Comparison of ENCODE assay signal across 14 cellular contexts in the genomic region with DNA sequence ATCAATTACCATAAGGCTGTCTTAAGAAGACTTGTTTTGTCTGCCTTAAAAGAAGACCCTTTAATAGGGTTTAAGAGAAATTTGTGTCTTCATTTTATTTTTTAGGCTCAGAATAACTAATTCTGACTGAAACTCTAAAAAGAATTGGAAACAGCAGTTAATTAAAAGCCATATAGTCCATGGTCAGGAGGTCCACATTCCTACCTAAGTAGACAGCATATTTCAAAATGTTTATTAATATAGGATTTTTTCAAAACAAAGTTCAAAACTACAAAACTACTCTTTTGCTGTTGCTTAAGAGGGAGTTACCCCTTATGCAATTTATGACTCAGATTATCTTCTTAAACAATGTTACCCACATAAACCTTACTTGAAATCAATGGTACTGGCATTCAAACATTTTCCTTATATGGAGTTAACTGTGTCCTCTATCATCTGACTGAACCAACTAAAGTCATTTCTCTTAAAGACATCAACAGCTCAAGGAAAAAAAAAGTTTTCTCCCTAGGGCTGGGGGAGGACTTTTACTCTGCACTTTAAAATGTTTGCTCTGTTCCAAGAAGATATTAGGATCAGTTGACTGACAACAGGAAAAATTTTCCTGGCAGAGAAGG. TPM values are rescaled to one million over a fixed set of nuclear protein-coding genes. Genes with fewer than 3 reads are reported as not detected.
DNase-seq lines count a peak whose midpoint lies in the region; ATAC-seq, FAIRE-seq and TF ChIP-seq lines count a peak whose summit lies in the region.
"Had no signal": no experiment of that assay in that cellular context is flagged by ENCODE, and none has a peak within 500 bp of the region (broad histone marks: within the 10 kb centered on the region; RNA-seq: fewer than 3 reads in every experiment).

No MANE protein-coding gene starts in this region.

- DNase-seq in A549 (ENCODE audit: low read depth in 1 of 2, low spot score in 1 of 2) = peak in 1 of 2 experiments; percentile 55
- DNase-seq in GM23248 = peak; percentile 85
- DNase-seq in SK-N-SH = no peak
- peak; percentile 66 to 80 for DNase-seq in foreskin keratinocyte
- no peak for DNase-seq in NCI-H2107 treated with DMSO at 0.1 percent for 48 hours (lab: John Stamatoyannopoulos, UW; ENCODE audit: unreplicated experiment)
- no peak for DNase-seq in activated CD4-positive, CD25-positive, alpha-beta regulatory T cell (lab: John Stamatoyannopoulos, UW)
- DNase-seq: natural killer cell; stimulated activated CD4-positive, alpha-beta T cell treated with anti-CD3 and anti-CD28 coated beads, Interleukin-4, amount 100 ng/mL, for 4 hours; upper lobe of left lung had no signal

- no peak overlapping the region for H3K4me3 ChIP-seq in A549
- peak overlapping the region; percentile 6; the same call in 1 of the 2 replicates for H3K4me3 ChIP-seq in GM23248
- H3K4me3 ChIP-seq in SK-N-SH (ENCODE audit: low read depth in 2 of 2, low read length in 1 of 2) = no peak overlapping the region
- H3K4me3 ChIP-seq: ascending aorta, upper lobe of left lung had no signal

- H3K4me2 ChIP-seq in A549 (peak overlapping the region; percentile 31; the same call in 1 of the 3 replicates), GM23248 (ENCODE audit: unreplicated experiment) (peak overlapping the region; percentile 40), SK-N-SH (no peak overlapping the region)

- no peak for TF ChIP-seq POLR2A in A549 (IDR thresholded peaks at IDR 0.05; ENCODE audit: low read length)

- ATAC-seq in A549 = peak; percentile 53 to 71; a peak in 5 of 6 replicates
- peak; percentile 78 for ATAC-seq in foreskin keratinocyte
- ATAC-seq in HG03342 (IDR thresholded peaks at IDR 0.05; ENCODE audit: unreplicated experiment) = no peak
- no peak for ATAC-seq in GM19035 (IDR thresholded peaks at IDR 0.05; ENCODE audit: unreplicated experiment)
- ATAC-seq: natural killer cell had no signal

- H2AFZ ChIP-seq in GM23248 (peak overlapping the region; percentile 84), SK-N-SH (ENCODE audit: low read depth) (peak overlapping the region; percentile 8; the same call in 1 of the 2 replicates)

- POLR2A ChIA-PET in A549 (lab: Yijun Ruan, JAX) (no interaction called here), SK-N-SH (lab: Yijun Ruan, JAX) (no interaction called here)

- TF ChIP-seq CTCF in A549 (IDR thresholded peaks at IDR 0.05) (no peak), SK-N-SH (IDR thresholded peaks at IDR 0.05) (no peak), foreskin keratinocyte (conservative IDR thresholded peaks at IDR 0.05) (no peak)

- H3K27ac ChIP-seq in A549 (no peak overlapping the region), GM23248 (peak overlapping the region; percentile 61), SK-N-SH (ENCODE audit: low read depth in 2 of 2, low read length in 1 of 2) (peak overlapping the region in 1 of 2 experiments; percentile 62; a peak in 1 of 4 replicates), foreskin keratinocyte (no peak overlapping the region)
- H3K27ac ChIP-seq: ascending aorta, C4-2B, HL-60 had no signal

- TF ChIP-seq EP300 in A549 (IDR thresholded peaks at IDR 0.05) = no peak
- TF ChIP-seq EP300 in SK-N-SH (IDR thresholded peaks at IDR 0.05; ENCODE audit: borderline replicate concordance in 1 of 2, low read depth in 1 of 2, low read length in 1 of 2) = no peak

- H3K9ac ChIP-seq in GM23248 (peak overlapping the region; percentile 24), SK-N-SH (no peak overlapping the region)

- H3K36me3 ChIP-seq in GM23248 (ENCODE audit: low read depth) (no peaks in the 10 kb centered on the region), SK-N-SH (replicated peaks in 1 of 2; ENCODE audit: control insufficient read depth in 1 of 2, insufficient read depth in 2 of 2, low read length in 1 of 2) (peaks cover 0 to 3% of the 10 kb centered on the region in 2 experiments)
- H3K36me3 ChIP-seq: ascending aorta, upper lobe of left lung had no signal

- in situ Hi-C loops in GM23248 (cut with MboI) = no loop called here

- CTCF ChIA-PET in A549 (lab: Yijun Ruan, JAX) = interaction anchor here (0.8 kb wide), 1 partner anchor 63 kb away, joined by 3 read pairs; no protein-coding TSS in a partner anchor
- CTCF ChIA-PET in SK-N-SH (lab: Yijun Ruan, JAX) = interaction anchor here (0.6 kb wide), 1 partner anchor 426 kb away, joined by 3 read pairs; no protein-coding TSS in a partner anchor

- H3K9me2 ChIP-seq in GM23248 (ENCODE audit: insufficient read depth) (no peaks in the 10 kb centered on the region), SK-N-SH (no peaks in the 10 kb centered on the region)

- peak; percentile 72 for FAIRE-seq in A549 (lab: Jason Lieb, UNC)

- H3K9me3 ChIP-seq in A549 (no peaks in the 10 kb centered on the region), GM23248 (ENCODE audit: low read depth) (no peaks in the 10 kb centered on the region), SK-N-SH (no peaks in the 10 kb centered on the region)
- H3K9me3 ChIP-seq: ascending aorta, upper lobe of left lung had no signal

- H3K79me2 ChIP-seq in GM23248 (ENCODE audit: insufficient read depth) = no peaks in the 10 kb centered on the region
- no peaks in the 10 kb centered on the region for H3K79me2 ChIP-seq in SK-N-SH (ENCODE audit: insufficient read depth)

- peaks cover 12% of the 10 kb centered on the region; the same call in 2 of the 3 replicates for H3K4me1 ChIP-seq in A549
- H3K4me1 ChIP-seq in GM23248 (ENCODE audit: insufficient read depth) = peaks cover 23% of the 10 kb centered on the region
- peaks cover 4 to 8% of the 10 kb centered on the region in 2 experiments; a peak in 2 of 4 replicates for H3K4me1 ChIP-seq in SK-N-SH (ENCODE audit: control insufficient read depth in 1 of 2, insufficient read depth in 2 of 2, low read depth in 1 of 2, low read length in 1 of 2)
- H3K4me1 ChIP-seq in foreskin keratinocyte = peaks cover 5% of the 10 kb centered on the region
- H3K4me1 ChIP-seq: ascending aorta, upper lobe of left lung had no signal

- H3F3A ChIP-seq in GM23248 (ENCODE audit: insufficient read depth) (peaks cover 24% of the 10 kb centered on the region), SK-N-SH (replicated peaks; ENCODE audit: insufficient read depth) (peaks cover 3% of the 10 kb centered on the region)

- H4K20me1 ChIP-seq in GM23248 (ENCODE audit: insufficient read depth) = no peaks in the 10 kb centered on the region
- no peaks in the 10 kb centered on the region for H4K20me1 ChIP-seq in SK-N-SH (ENCODE audit: insufficient read depth)

- TF ChIP-seq RAD21 in A549 (conservative IDR thresholded peaks at IDR 0.05 in 1 of 2, IDR thresholded peaks at IDR 0.05 in 1 of 2) (no peak), SK-N-SH (IDR thresholded peaks at IDR 0.05; ENCODE audit: low read length) (no peak)

- H3K27me3 ChIP-seq in GM23248 (replicated peaks; ENCODE audit: insufficient read depth) (no peaks in the 10 kb centered on the region), SK-N-SH (ENCODE audit: insufficient read depth) (no peaks in the 10 kb centered on the region), foreskin keratinocyte (no peaks in the 10 kb centered on the region)
- H3K27me3 ChIP-seq: ascending aorta, upper lobe of left lung had no signal

TF ChIP-seq in A549, 52 proteins besides CTCF, POLR2A, EP300 and RAD21 (continues in another document):
- TF ChIP-seq POLR2AphosphoS2 (conservative IDR thresholded peaks at IDR 0.05; ENCODE audit: low read length) = no peak
- TF ChIP-seq PHF8 (IDR thresholded peaks at IDR 0.05; ENCODE audit: borderline replicate concordance, low read depth) = no peak
- no peak for TF ChIP-seq HDAC2 (IDR thresholded peaks at IDR 0.05)
- 0 out of 2 replicates have a peak, but pooled peaks have one; percentile 27 for TF ChIP-seq JUNB (IDR thresholded peaks at IDR 0.05)
- TF ChIP-seq CHD4 (IDR thresholded peaks at IDR 0.05; ENCODE audit: borderline replicate concordance) = no peak
- TF ChIP-seq ESRRA (IDR thresholded peaks at IDR 0.05; ENCODE audit: borderline replicate concordance, low read length) = no peak
- no peak for TF ChIP-seq HEYL (CRISPR knock-in tag; IDR thresholded peaks at IDR 0.05)
- no peak for TF ChIP-seq HOXB5 (CRISPR knock-in tag; IDR thresholded peaks at IDR 0.05)
- no peak for TF ChIP-seq FOSL2 (IDR thresholded peaks at IDR 0.05)
- TF ChIP-seq FOSL2 (CRISPR knock-in tag; IDR thresholded peaks at IDR 0.05) = 0 out of 2 replicates have a peak, but pooled peaks have one; percentile 10
- no peak for TF ChIP-seq ZNF302 (CRISPR knock-in tag; IDR thresholded peaks at IDR 0.05)
- TF ChIP-seq SREBF2 (IDR thresholded peaks at IDR 0.05) = no peak
- no peak for TF ChIP-seq CHD2 (IDR thresholded peaks at IDR 0.05; ENCODE audit: low read length, partially characterized antibody)

TF ChIP-seq in SK-N-SH, 30 proteins besides CTCF, POLR2A, EP300 and RAD21:
- no peak for TF ChIP-seq FOXJ3 (CRISPR knock-in tag; IDR thresholded peaks at IDR 0.05)
- TF ChIP-seq, protein P1, sequence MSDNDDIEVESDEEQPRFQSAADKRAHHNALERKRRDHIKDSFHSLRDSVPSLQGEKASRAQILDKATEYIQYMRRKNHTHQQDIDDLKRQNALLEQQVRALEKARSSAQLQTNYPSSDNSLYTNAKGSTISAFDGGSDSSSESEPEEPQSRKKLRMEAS (IDR thresholded peaks at IDR 0.05; ENCODE audit: low read depth) = no peak
- TF ChIP-seq, protein P2, sequence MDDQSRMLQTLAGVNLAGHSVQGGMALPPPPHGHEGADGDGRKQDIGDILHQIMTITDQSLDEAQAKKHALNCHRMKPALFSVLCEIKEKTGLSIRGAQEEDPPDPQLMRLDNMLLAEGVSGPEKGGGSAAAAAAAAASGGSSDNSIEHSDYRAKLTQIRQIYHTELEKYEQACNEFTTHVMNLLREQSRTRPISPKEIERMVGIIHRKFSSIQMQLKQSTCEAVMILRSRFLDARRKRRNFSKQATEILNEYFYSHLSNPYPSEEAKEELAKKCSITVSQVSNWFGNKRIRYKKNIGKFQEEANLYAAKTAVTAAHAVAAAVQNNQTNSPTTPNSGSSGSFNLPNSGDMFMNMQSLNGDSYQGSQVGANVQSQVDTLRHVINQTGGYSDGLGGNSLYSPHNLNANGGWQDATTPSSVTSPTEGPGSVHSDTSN (IDR thresholded peaks at IDR 0.05) = peak; percentile 38; the same call in 1 of the 2 replicates
TF ChIP-seq in SK-N-SH: peak in this region for 1.

RNA-seq across cellular contexts. Expression of gene NANOGP8, which starts 56.8 kb away (rescaled TPM):
- polyA plus RNA-seq in A549 (2011; rRNA removed) (not detected in 2 replicates), A549 (2017; fragmentation: RNase III; extraction: RNeasy Plus Mini Kit Qiagen cat#74134 plus additional on column Dnase treatment) (not detected in 3 replicates), GM23248 (2016; fragmentation: Nextera tagmentation; extraction: Ambion mirVana) (not detected in 2 replicates), SK-N-SH (2012; rRNA removed) (not detected in 2 replicates), foreskin keratinocyte (not detected in 2 replicates)
- not detected in 2 replicates for polyA plus RNA-seq in A549 (2012; cell fraction: cytosol; rRNA removed)
- not detected in 2 replicates for polyA plus RNA-seq in A549 (2012; cell fraction: nucleus; rRNA removed)
- polyA minus RNA-seq in A549 (2011; rRNA and poly(A)+ RNA removed) = 0.29 TPM in 1 of 2 replicates, not detected in the other
- total RNA-seq in GM23248 (2014; rRNA removed; shearing (Covaris generic)) = not detected in 2 replicates
- polyA plus RNA-seq in SK-N-SH (2012; cell fraction: cytosol; rRNA removed) = 0.06 TPM in 1 of 2 replicates, not detected in the other
- polyA plus RNA-seq in SK-N-SH (2012; cell fraction: nucleus; rRNA removed) = 0.49 and 0.55 TPM in 2 replicates
- not detected in 2 replicates for total RNA-seq in foreskin keratinocyte
- total RNA-seq: ascending aorta, natural killer cell had no signal

Comparison
In these comparisons a context has a peak if more than half of its experiments do, and no peak if none do; other contexts are left out.
1. ATAC-seq: peak in A549 (2 of 2) and foreskin keratinocyte (single experiment); none in HG03342 (single experiment) and GM19035 (single experiment).
2. DNase-seq: peak in GM23248 (single experiment) and foreskin keratinocyte (2 of 2); none in SK-N-SH (single experiment), NCI-H2107 treated with DMSO at 0.1 percent for 48 hours (single experiment) and activated CD4-positive, CD25-positive, alpha-beta regulatory T cell (0 of 4).